ENCODE assay signal across 1 cellular context in genomic region chr15:63501256-63502089, GRCh38.
TF ChIP-seq lines count a peak whose summit lies in the region.

No MANE protein-coding gene starts in this region.

TF ChIP-seq in HepG2, 621 proteins besides CTCF, POLR2A, EP300 and RAD21 (continued from another document and continues in another):
- TF ChIP-seq ZHX1 (CRISPR knock-in tag; IDR thresholded peaks at IDR 0.05; ENCODE audit: low read depth) (no peak), MYC (CRISPR knock-in tag; IDR thresholded peaks at IDR 0.05; ENCODE audit: borderline replicate concordance) (no peak; the same call in 1 of the 2 replicates), PRPF4 (IDR thresholded peaks at IDR 0.05; ENCODE audit: low read depth, low read length, poor library complexity, severe bottlenecking) (no peak), FLYWCH1 (CRISPR knock-in tag; IDR thresholded peaks at IDR 0.05) (no peak), SETDB1 (CRISPR knock-in tag; IDR thresholded peaks at IDR 0.05; ENCODE audit: borderline replicate concordance) (no peak), HBP1 (CRISPR knock-in tag; IDR thresholded peaks at IDR 0.05; ENCODE audit: low read depth) (no peak), PTBP1 (IDR thresholded peaks at IDR 0.05; ENCODE audit: low read depth, low read length, poor library complexity, severe bottlenecking) (no peak), FOXP1 (IDR thresholded peaks at IDR 0.05) (no peak), FOXP1 (CRISPR knock-in tag; IDR thresholded peaks at IDR 0.05) (no peak), ZNF17 (CRISPR knock-in tag; IDR thresholded peaks at IDR 0.05) (no peak), ZNF101 (CRISPR knock-in tag; IDR thresholded peaks at IDR 0.05; ENCODE audit: borderline replicate concordance, low read depth) (no peak), ZBTB46 (CRISPR knock-in tag; IDR thresholded peaks at IDR 0.05; ENCODE audit: borderline replicate concordance) (no peak), MXD4 (CRISPR knock-in tag; IDR thresholded peaks at IDR 0.05) (no peak), TARDBP (CRISPR knock-in tag; IDR thresholded peaks at IDR 0.05) (no peak), ZNF256 (CRISPR knock-in tag; conservative IDR thresholded peaks at IDR 0.05) (no peak), ZFAT (CRISPR knock-in tag; conservative IDR thresholded peaks at IDR 0.05) (no peak), POLR2G (IDR thresholded peaks at IDR 0.05; ENCODE audit: low read depth, low read length) (peak; percentile 70), STAG1 (CRISPR knock-in tag; IDR thresholded peaks at IDR 0.05) (no peak), ZNF747 (CRISPR knock-in tag; IDR thresholded peaks at IDR 0.05; ENCODE audit: borderline replicate concordance) (no peak), ZNF569 (CRISPR knock-in tag; IDR thresholded peaks at IDR 0.05; ENCODE audit: borderline replicate concordance) (no peak), GATAD1 (CRISPR knock-in tag; IDR thresholded peaks at IDR 0.05) (no peak), ZMAT3 (CRISPR knock-in tag; conservative IDR thresholded peaks at IDR 0.05) (0 out of 2 replicates have a peak, but pooled peaks have one; percentile 32), SKI (IDR thresholded peaks at IDR 0.05; ENCODE audit: partially characterized antibody) (no peak), ZNF770 (CRISPR knock-in tag; IDR thresholded peaks at IDR 0.05) (peak; percentile 87), SRSF1 (optimal IDR thresholded peaks at IDR 0.05; ENCODE audit: low read depth, low read length) (no peak), SPEN (CRISPR knock-in tag; IDR thresholded peaks at IDR 0.05; ENCODE audit: low read depth) (peak; percentile 58), ZNF18 (CRISPR knock-in tag; IDR thresholded peaks at IDR 0.05; ENCODE audit: insufficient replicate concordance) (no peak), ATF7 (IDR thresholded peaks at IDR 0.05) (no peak), ATF7 (CRISPR knock-in tag; IDR thresholded peaks at IDR 0.05) (no peak), ZNF562 (CRISPR knock-in tag; IDR thresholded peaks at IDR 0.05; ENCODE audit: borderline replicate concordance) (no peak), ZNF850 (CRISPR knock-in tag; conservative IDR thresholded peaks at IDR 0.05) (no peak), ZNF432 (CRISPR knock-in tag; IDR thresholded peaks at IDR 0.05; ENCODE audit: borderline replicate concordance) (no peak), STAT5B (CRISPR knock-in tag; IDR thresholded peaks at IDR 0.05) (no peak), ZNF777 (CRISPR knock-in tag; IDR thresholded peaks at IDR 0.05) (no peak), ZNF607 (CRISPR knock-in tag; IDR thresholded peaks at IDR 0.05; ENCODE audit: borderline replicate concordance) (no peak), ZNF296 (CRISPR knock-in tag; conservative IDR thresholded peaks at IDR 0.05) (no peak), MEF2D (CRISPR knock-in tag; IDR thresholded peaks at IDR 0.05) (peak; percentile 61), ZNF12 (CRISPR knock-in tag; IDR thresholded peaks at IDR 0.05) (no peak), ZNF7 (CRISPR knock-in tag; IDR thresholded peaks at IDR 0.05) (no peak), TFAP4 (IDR thresholded peaks at IDR 0.05; ENCODE audit: borderline replicate concordance, low read depth) (no peak), GPBP1L1 (CRISPR knock-in tag; IDR thresholded peaks at IDR 0.05) (no peak), PATZ1 (CRISPR knock-in tag; IDR thresholded peaks at IDR 0.05) (peak; percentile 74), HNRNPL (IDR thresholded peaks at IDR 0.05; ENCODE audit: low read depth, low read length) (no peak), ZBTB38 (CRISPR knock-in tag; IDR thresholded peaks at IDR 0.05) (peak; percentile 71; the same call in 1 of the 2 replicates), ZNF225 (CRISPR knock-in tag; IDR thresholded peaks at IDR 0.05) (no peak), BCL3 (CRISPR knock-in tag; IDR thresholded peaks at IDR 0.05) (0 out of 2 replicates have a peak, but pooled peaks have one; percentile 15), POLR2AphosphoS2 (IDR thresholded peaks at IDR 0.05; ENCODE audit: low read depth, low read length) (no peak), TCF7 (IDR thresholded peaks at IDR 0.05; ENCODE audit: low read depth) (no peak), KMT2A (CRISPR knock-in tag; IDR thresholded peaks at IDR 0.05) (no peak), NAIF1 (CRISPR knock-in tag; IDR thresholded peaks at IDR 0.05; ENCODE audit: borderline replicate concordance) (no peak), PHF20 (CRISPR knock-in tag; IDR thresholded peaks at IDR 0.05) (peak; percentile 43), ZNF552 (CRISPR knock-in tag; IDR thresholded peaks at IDR 0.05; ENCODE audit: borderline replicate concordance) (no peak), ZFP41 (CRISPR knock-in tag; IDR thresholded peaks at IDR 0.05; ENCODE audit: borderline replicate concordance) (no peak), UBTF (CRISPR knock-in tag; IDR thresholded peaks at IDR 0.05) (peak; percentile 78), MTF2 (CRISPR knock-in tag; IDR thresholded peaks at IDR 0.05; ENCODE audit: borderline replicate concordance) (no peak)
